Comparison of ENCODE assay signal across 1 cellular context in the genomic region with DNA sequence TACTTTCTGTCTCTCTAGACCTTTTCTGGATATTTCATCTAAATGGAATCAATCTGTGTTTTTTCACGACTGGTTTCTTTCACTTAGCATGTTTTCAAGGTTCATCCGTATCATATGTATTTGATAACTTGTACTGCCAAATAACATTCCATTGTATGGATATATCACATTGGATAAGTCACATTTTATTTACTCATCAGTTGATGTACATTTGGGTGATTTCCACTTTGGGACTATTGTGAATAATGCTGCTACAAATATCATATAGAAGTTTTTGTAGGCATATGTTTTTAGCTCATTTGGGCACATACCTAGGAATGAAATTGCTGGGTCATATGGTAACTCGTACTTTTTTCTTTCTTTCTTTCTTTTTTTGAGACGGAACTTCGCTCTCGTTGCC.
TF ChIP-seq lines count a peak whose summit lies in the region.

No MANE protein-coding gene starts in this region.

TF ChIP-seq in GM23338, 12 proteins besides CTCF, POLR2A, EP300 and RAD21:
- TF ChIP-seq POLR2AphosphoS5 (IDR thresholded peaks at IDR 0.05; ENCODE audit: low read depth) = no peak
- TF ChIP-seq ZNF331 (CRISPR knock-in tag; IDR thresholded peaks at IDR 0.05; ENCODE audit: low read depth) = no peak
- TF ChIP-seq, protein P1, sequence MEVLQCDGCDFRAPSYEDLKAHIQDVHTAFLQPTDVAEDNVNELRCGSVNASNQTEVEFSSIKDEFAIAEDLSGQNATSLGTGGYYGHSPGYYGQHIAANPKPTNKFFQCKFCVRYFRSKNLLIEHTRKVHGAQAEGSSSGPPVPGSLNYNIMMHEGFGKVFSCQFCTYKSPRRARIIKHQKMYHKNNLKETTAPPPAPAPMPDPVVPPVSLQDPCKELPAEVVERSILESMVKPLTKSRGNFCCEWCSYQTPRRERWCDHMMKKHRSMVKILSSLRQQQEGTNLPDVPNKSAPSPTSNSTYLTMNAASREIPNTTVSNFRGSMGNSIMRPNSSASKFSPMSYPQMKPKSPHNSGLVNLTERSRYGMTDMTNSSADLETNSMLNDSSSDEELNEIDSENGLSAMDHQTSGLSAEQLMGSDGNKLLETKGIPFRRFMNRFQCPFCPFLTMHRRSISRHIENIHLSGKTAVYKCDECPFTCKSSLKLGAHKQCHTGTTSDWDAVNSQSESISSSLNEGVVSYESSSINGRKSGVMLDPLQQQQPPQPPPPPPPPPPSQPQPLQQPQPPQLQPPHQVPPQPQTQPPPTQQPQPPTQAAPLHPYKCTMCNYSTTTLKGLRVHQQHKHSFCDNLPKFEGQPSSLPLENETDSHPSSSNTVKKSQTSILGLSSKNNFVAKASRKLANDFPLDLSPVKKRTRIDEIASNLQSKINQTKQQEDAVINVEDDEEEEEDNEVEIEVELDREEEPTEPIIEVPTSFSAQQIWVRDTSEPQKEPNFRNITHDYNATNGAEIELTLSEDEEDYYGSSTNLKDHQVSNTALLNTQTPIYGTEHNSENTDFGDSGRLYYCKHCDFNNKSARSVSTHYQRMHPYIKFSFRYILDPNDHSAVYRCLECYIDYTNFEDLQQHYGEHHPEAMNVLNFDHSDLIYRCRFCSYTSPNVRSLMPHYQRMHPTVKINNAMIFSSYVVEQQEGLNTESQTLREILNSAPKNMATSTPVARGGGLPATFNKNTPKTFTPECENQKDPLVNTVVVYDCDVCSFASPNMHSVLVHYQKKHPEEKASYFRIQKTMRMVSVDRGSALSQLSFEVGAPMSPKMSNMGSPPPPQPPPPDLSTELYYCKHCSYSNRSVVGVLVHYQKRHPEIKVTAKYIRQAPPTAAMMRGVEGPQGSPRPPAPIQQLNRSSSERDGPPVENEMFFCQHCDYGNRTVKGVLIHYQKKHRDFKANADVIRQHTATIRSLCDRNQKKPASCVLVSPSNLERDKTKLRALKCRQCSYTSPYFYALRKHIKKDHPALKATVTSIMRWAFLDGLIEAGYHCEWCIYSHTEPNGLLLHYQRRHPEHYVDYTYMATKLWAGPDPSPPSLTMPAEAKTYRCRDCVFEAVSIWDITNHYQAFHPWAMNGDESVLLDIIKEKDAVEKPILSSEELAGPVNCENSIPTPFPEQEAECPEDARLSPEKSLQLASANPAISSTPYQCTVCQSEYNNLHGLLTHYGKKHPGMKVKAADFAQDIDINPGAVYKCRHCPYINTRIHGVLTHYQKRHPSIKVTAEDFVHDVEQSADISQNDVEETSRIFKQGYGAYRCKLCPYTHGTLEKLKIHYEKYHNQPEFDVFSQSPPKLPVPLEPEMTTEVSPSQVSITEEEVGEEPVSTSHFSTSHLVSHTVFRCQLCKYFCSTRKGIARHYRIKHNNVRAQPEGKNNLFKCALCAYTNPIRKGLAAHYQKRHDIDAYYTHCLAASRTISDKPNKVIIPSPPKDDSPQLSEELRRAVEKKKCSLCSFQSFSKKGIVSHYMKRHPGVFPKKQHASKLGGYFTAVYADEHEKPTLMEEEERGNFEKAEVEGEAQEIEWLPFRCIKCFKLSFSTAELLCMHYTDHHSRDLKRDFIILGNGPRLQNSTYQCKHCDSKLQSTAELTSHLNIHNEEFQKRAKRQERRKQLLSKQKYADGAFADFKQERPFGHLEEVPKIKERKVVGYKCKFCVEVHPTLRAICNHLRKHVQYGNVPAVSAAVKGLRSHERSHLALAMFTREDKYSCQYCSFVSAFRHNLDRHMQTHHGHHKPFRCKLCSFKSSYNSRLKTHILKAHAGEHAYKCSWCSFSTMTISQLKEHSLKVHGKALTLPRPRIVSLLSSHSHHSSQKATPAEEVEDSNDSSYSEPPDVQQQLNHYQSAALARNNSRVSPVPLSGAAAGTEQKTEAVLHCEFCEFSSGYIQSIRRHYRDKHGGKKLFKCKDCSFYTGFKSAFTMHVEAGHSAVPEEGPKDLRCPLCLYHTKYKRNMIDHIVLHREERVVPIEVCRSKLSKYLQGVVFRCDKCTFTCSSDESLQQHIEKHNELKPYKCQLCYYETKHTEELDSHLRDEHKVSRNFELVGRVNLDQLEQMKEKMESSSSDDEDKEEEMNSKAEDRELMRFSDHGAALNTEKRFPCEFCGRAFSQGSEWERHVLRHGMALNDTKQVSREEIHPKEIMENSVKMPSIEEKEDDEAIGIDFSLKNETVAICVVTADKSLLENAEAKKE (CRISPR knock-in tag; IDR thresholded peaks at IDR 0.05) = no peak
- TF ChIP-seq, protein P2, sequence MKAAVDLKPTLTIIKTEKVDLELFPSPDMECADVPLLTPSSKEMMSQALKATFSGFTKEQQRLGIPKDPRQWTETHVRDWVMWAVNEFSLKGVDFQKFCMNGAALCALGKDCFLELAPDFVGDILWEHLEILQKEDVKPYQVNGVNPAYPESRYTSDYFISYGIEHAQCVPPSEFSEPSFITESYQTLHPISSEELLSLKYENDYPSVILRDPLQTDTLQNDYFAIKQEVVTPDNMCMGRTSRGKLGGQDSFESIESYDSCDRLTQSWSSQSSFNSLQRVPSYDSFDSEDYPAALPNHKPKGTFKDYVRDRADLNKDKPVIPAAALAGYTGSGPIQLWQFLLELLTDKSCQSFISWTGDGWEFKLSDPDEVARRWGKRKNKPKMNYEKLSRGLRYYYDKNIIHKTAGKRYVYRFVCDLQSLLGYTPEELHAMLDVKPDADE (IDR thresholded peaks at IDR 0.05) = no peak
- TF ChIP-seq EZH2 (IDR thresholded peaks at IDR 0.05; ENCODE audit: low read depth, unreplicated experiment) = no peak
- no peak for TF ChIP-seq ZNF114 (CRISPR knock-in tag; IDR thresholded peaks at IDR 0.05)
- TF ChIP-seq EZH2phosphoT487 (IDR thresholded peaks at IDR 0.05; ENCODE audit: unreplicated experiment) = no peak
- TF ChIP-seq JUNB (IDR thresholded peaks at IDR 0.05; ENCODE audit: unreplicated experiment) = no peak
- TF ChIP-seq CREB1 (CRISPR knock-in tag; IDR thresholded peaks at IDR 0.05; ENCODE audit: low read depth) = no peak
TF ChIP-seq in GM23338: peak in this region for 0.
